Comparison of ENCODE assay signal across 8 cellular contexts in the genomic region with DNA sequence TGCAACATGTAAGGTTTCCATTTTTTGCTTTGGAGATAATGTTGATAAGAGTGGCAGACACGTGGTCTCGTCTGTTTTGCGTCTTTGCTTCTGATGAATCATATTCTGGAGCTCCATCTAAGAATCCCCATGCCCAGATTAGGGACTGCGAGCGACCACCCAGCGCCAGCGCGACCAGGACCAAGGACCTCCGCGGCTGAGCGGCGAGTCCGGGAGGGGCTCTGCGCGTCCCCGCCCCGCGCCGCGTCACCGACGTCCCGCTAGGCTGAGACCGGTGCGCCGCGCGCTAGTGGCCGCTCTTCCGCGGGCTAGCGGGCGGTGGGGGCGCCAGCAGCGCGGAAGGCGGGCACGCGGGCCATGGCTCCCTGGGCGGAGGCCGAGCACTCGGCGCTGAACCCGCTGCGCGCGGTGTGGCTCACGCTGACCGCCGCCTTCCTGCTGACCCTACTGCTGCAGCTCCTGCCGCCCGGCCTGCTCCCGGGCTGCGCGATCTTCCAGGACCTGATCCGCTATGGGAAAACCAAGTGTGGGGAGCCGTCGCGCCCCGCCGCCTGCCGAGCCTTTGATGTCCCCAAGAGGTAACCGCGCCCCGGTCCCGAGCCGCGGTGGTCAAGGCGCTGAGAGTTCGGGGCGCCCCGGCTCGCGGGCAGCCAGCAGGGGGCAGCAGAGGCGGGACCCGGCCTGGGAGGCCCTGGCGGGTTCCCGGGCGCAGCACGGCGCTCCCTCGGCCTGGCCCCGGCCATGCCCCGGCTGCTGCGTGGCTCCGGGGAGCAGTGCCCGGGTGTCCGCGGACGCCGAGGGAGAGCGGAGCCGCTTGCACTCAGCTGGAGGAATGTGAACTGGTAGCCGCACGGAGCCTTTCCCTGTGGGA. TPM values are rescaled to one million over a fixed set of nuclear protein-coding genes. Genes with fewer than 3 reads are reported as not detected.
DNase-seq lines count a peak whose midpoint lies in the region; ATAC-seq and TF ChIP-seq lines count a peak whose summit lies in the region.

SRD5A3 (plus strand) TSS at position 263 of the 871 bp plus-strand sequence; CDS start at position 358, 95 bp downstream.

- H3K9me3 ChIP-seq in T-helper 17 cell (ENCODE audit: control insufficient read depth, low read length, poor library complexity, severe bottlenecking): no peaks in the 10 kb centered on the region
- H3K9me3 ChIP-seq in right atrium auricular region: no peaks in the 10 kb centered on the region
- H3K9me3 ChIP-seq in vagina: no peaks in the 10 kb centered on the region

- DNase-seq in NCI-H1105 treated with DMSO at 0.1 percent for 48 hours (lab: John Stamatoyannopoulos, UW) (peak; percentile 67), T-helper 17 cell (peak; percentile 64 to 86 (median 76)), amygdala (lab: John Stamatoyannopoulos, UW) (peak; percentile 31 to 94 (median 79)), right atrium auricular region (ENCODE audit: low spot score) (peak; percentile 83), vagina (ENCODE audit: extremely low spot score in 2 of 2) (no peak)

- H3K36me3 Mint-ChIP-seq in T-helper 17 cell (ENCODE audit: low read depth): no peaks in the 10 kb centered on the region

- no peak within 1 kb of the TSS for H3K27ac Mint-ChIP-seq in T-helper 17 cell

- TF ChIP-seq CTCF in right atrium auricular region (IDR thresholded peaks at IDR 0.05) (peak; percentile 94 to 97), vagina (IDR thresholded peaks at IDR 0.05) (peak; percentile 81 to 98 (median 94))

- peak within 1 kb of the TSS; percentile 96 to 97 for H3K27ac ChIP-seq in right atrium auricular region
- H3K27ac ChIP-seq in rectal smooth muscle tissue (ENCODE audit: low read depth, low read length): peak within 1 kb of the TSS; percentile 95
- H3K27ac ChIP-seq in vagina: peak within 1 kb of the TSS; percentile 98

- peaks cover 9% of the 10 kb centered on the region for H3K4me1 Mint-ChIP-seq in T-helper 17 cell

- H3K4me3 ChIP-seq in right atrium auricular region (peak within 1 kb of the TSS; percentile 56 to 71), rectal smooth muscle tissue (ENCODE audit: low read length) (peak within 1 kb of the TSS; percentile 71), vagina (peak within 1 kb of the TSS; percentile 68 to 76)

- no peaks in the 10 kb centered on the region for H3K27me3 Mint-ChIP-seq in T-helper 17 cell

- H3K27me3 ChIP-seq in right atrium auricular region (no peaks in the 10 kb centered on the region), rectal smooth muscle tissue (ENCODE audit: control insufficient read depth, insufficient read depth, low read length) (no peaks in the 10 kb centered on the region), vagina (no peaks in the 10 kb centered on the region)

- peak; percentile 77 for TF ChIP-seq POLR2A in GM15510 (IDR thresholded peaks at IDR 0.05; ENCODE audit: borderline replicate concordance, extremely low read depth, insufficient read length)
- TF ChIP-seq POLR2A in vagina (IDR thresholded peaks at IDR 0.05): peak in 1 of 2 donors; percentile 13

- H3K4me3 Mint-ChIP-seq in T-helper 17 cell: peak within 1 kb of the TSS; percentile 88

- intact Hi-C loops in vagina (cut with DNase I): loop anchor here (2.0 to 10.0 kb wide), 2 partner anchors 49 to 201 kb away; partner anchors contain the start of genes CLOCK and TMEM165

- peak within 1 kb of the TSS; percentile 78 for H3K9ac ChIP-seq in rectal smooth muscle tissue (ENCODE audit: low read length)

- ATAC-seq in HG02759 (IDR thresholded peaks at IDR 0.05; ENCODE audit: unreplicated experiment) (peak; percentile 93), T-helper 17 cell (peak; percentile 95)

- H3K4me1 ChIP-seq in right atrium auricular region (peaks cover 0 to 8% of the 10 kb centered on the region in 2 donors), rectal smooth muscle tissue (ENCODE audit: control insufficient read depth, insufficient read depth, low read length) (peaks cover 3% of the 10 kb centered on the region), vagina (peaks cover 23% of the 10 kb centered on the region)

- no peaks in the 10 kb centered on the region for H3K36me3 ChIP-seq in right atrium auricular region
- H3K36me3 ChIP-seq in rectal smooth muscle tissue (ENCODE audit: control insufficient read depth, insufficient read depth, low read length): no peaks in the 10 kb centered on the region
- no peaks in the 10 kb centered on the region for H3K36me3 ChIP-seq in vagina

RNA-seq across cellular contexts. Expression of gene SRD5A3, which starts in this region (rescaled TPM):
- total RNA-seq in T-helper 17 cell: 1 to 10 TPM; 1.8 to 2.6 TPM
- total RNA-seq in right atrium auricular region: 1 to 10 TPM; 6.0 to 8.3 TPM
- total RNA-seq in vagina: 25.5 TPM

Comparison
In these comparisons a context has a peak if more than half of its experiments do, and no peak if none do; other contexts are left out.
1. DNase-seq: peak in NCI-H1105 treated with DMSO at 0.1 percent for 48 hours (single experiment), T-helper 17 cell (3 of 3), amygdala (56 of 56) and right atrium auricular region (single experiment); none in vagina (0 of 2).
2. Peak in every context shown above with its lines, with median percentiles within 50 percentile points of each other: H3K27ac ChIP-seq and H3K4me3 ChIP-seq.